8 cellular contexts compared by ENCODE assay signal in genomic region chr7:17185690-17186070, GRCh38.
DNase-seq lines count a peak whose midpoint lies in the region; ATAC-seq and TF ChIP-seq lines count a peak whose summit lies in the region.

No MANE protein-coding gene starts in this region.

- WGBS in transverse colon (ENCODE audit: low coverage in 1 of 2), 2 donors, result 53 to 57% methylated on average over 4 of the region's 4 CpGs
- 58 to 66% methylated on average over 4 of the region's 4 CpGs for WGBS in lower leg skin, 2 donors

- no peaks in the 10 kb centered on the region for H3K9me3 ChIP-seq in OCI-LY3 (ENCODE audit: insufficient read depth, low read length)
- H3K9me3 ChIP-seq in transverse colon, result no peaks in the 10 kb centered on the region
- H3K9me3 ChIP-seq in colonic mucosa, result no peaks in the 10 kb centered on the region

- H3K27me3 ChIP-seq in OCI-LY3 (ENCODE audit: low read depth, low read length) (no peaks in the 10 kb centered on the region), transverse colon (no peaks in the 10 kb centered on the region), colonic mucosa (no peaks in the 10 kb centered on the region)

- 0 out of 2 replicates have a peak overlapping the region, but pooled peaks have one; percentile 28 for H2AFZ ChIP-seq in OCI-LY3 (ENCODE audit: low read depth, low read length)

- DNase-seq in kidney tubule cell (ENCODE audit: low spot score) (peak; percentile 6), transverse colon (no peak), lower leg skin (ENCODE audit: low spot score in 2 of 2) (no peak), OCI-M2 (lab: John Stamatoyannopoulos, UW; ENCODE audit: unreplicated experiment) (no peak), colonic mucosa (no peak)

- H3K4me2 ChIP-seq in OCI-LY3 (ENCODE audit: low read length), result peak overlapping the region; percentile 77

- H3K9ac ChIP-seq in OCI-LY3 (ENCODE audit: low read length) (peak overlapping the region; percentile 77), colonic mucosa (ENCODE audit: low read depth in 2 of 2, low read length in 2 of 2) (no peak overlapping the region)

- H3K4me3 ChIP-seq in OCI-LY3 (ENCODE audit: low read length) (peak overlapping the region; percentile 48), transverse colon (no peak overlapping the region), lower leg skin (ENCODE audit: low read depth, poor library complexity, severe bottlenecking) (no peak overlapping the region), colonic mucosa (no peak overlapping the region)

- in situ Hi-C loops in transverse colon (cut with MboI; ENCODE audit: low pct_ligation_motif_present in 1 of 4, low pct_unique_long_range_greater_than_20kb in 1 of 4, low sequenced_read_pairs in 3 of 4), result no loop called here

- H3K4me1 ChIP-seq in OCI-LY3 (ENCODE audit: low read length), result peaks cover 61% of the 10 kb centered on the region
- peaks cover 0 to 17% (median 10%) of the 10 kb centered on the region in 4 donors for H3K4me1 ChIP-seq in transverse colon
- no peaks in the 10 kb centered on the region for H3K4me1 ChIP-seq in colonic mucosa

- peak overlapping the region; percentile 95 for H3K27ac ChIP-seq in OCI-LY3 (ENCODE audit: low read length)
- H3K27ac ChIP-seq in transverse colon, result peak overlapping the region in 1 of 4 donors; percentile 6
- H3K27ac ChIP-seq in colonic mucosa, result no peak overlapping the region

- TF ChIP-seq EP300 in transverse colon (IDR thresholded peaks at IDR 0.05; ENCODE audit: low read depth), result no peak

- TF ChIP-seq POLR2A in transverse colon (IDR thresholded peaks at IDR 0.05) (no peak), lower leg skin (IDR thresholded peaks at IDR 0.05) (no peak)

- ATAC-seq in GM18868 (IDR thresholded peaks at IDR 0.05; ENCODE audit: unreplicated experiment), result peak; percentile 100
- peak; percentile 94 for ATAC-seq in HG02763 (IDR thresholded peaks at IDR 0.05; ENCODE audit: unreplicated experiment)

- peaks cover 2% of the 10 kb centered on the region; the same call in 1 of the 2 replicates for H3K79me2 ChIP-seq in OCI-LY3 (ENCODE audit: low read length)

- H3K36me3 ChIP-seq in OCI-LY3 (replicated peaks; ENCODE audit: low read depth, low read length), result no peaks in the 10 kb centered on the region
- no peaks in the 10 kb centered on the region for H3K36me3 ChIP-seq in transverse colon
- H3K36me3 ChIP-seq in colonic mucosa, result no peaks in the 10 kb centered on the region

- intact Hi-C loops in transverse colon (cut with DNase I; ENCODE audit: low total_unique reads), result no loop called here
- intact Hi-C loops in lower leg skin (cut with DNase I; ENCODE audit: low total_unique reads), result no loop called here
- intact Hi-C loops in colonic mucosa (cut with DNase I), result no loop called here

- TF ChIP-seq CTCF in OCI-LY3 (IDR thresholded peaks at IDR 0.05; ENCODE audit: low read depth, low read length) (no peak), transverse colon (IDR thresholded peaks at IDR 0.05) (no peak), lower leg skin (IDR thresholded peaks at IDR 0.05) (no peak), colonic mucosa (IDR thresholded peaks at IDR 0.05) (no peak)

- H4K20me1 ChIP-seq in OCI-LY3 (ENCODE audit: insufficient read depth, low read length), result no peaks in the 10 kb centered on the region
